In the genomic region with DNA sequence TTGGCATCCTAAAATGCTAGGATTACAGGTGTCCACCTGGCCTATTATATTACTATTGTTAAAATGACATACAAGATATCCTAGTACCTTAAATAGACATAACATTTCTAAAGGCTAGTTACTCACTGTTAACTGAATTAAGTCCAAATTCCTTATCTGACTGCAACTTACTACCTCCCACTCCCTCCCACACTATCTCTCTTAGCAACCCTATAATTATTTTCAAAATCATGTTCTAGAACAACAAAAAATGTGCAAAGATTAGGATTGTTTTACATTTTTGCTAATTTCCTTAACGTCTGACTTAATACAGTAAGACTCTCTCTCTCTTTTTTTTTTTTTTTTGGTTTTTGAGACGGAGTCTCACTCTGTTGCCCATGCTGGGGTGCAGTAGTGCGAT, we compare ENCODE assay signal across 28 cellular contexts.
"Had no signal": no experiment of that assay in that cellular context is flagged by ENCODE, and none has a peak within 500 bp of the region (broad histone marks: within the 10 kb centered on the region; RNA-seq: fewer than 3 reads in every experiment).

No MANE protein-coding gene starts in this region.

- H3K4me1 ChIP-seq: psoas muscle, uterus had no signal

- H3K36me3 ChIP-seq: left lung, lower lobe of right lung, neutrophil, ovary, sigmoid colon, transverse colon, uterus, WERI-Rb-1 had no signal

- H3K27me3 Mint-ChIP-seq: activated naive CD8-positive, alpha-beta T cell treated with anti-CD3 and anti-CD28 coated beads, Interleukin-2, amount 50 U/mL, for 24 hours; effector memory CD8-positive, alpha-beta T cell; naive thymus-derived CD8-positive, alpha-beta T cell had no signal

- DNase-seq: activated CD4-positive, alpha-beta T cell treated with anti-CD3 and anti-CD28 coated beads for 48 hours; activated CD4-positive, alpha-beta T cell treated with anti-CD3 and anti-CD28 coated beads, Interleukin-2, amount 50 U/mL, for 48 hours; activated CD8-positive, alpha-beta memory T cell treated with anti-CD3 and anti-CD28 coated beads, Interleukin-2, amount 50 U/mL, for 4 hours; activated gamma-delta T cell; activated naive CD4-positive, alpha-beta T cell treated with anti-CD3 and anti-CD28 coated beads, Interleukin-2, amount 10 ng/mL, durations not matched to agents 7 days and 5 days; activated naive CD8-positive, alpha-beta T cell treated with anti-CD3 and anti-CD28 coated beads, Interleukin-2, amount 50 U/mL, for 24 hours; activated T-cell treated with anti-CD3 and anti-CD28 coated beads, Interleukin-2, amount 50 U/mL, for 1 hour; cerebellar nuclear complex; effector memory CD8-positive, alpha-beta T cell; foreskin melanocyte; heart right ventricle; kidney glomerular epithelial cell; left lung; lower lobe of right lung; mesenchymal stem cell; naive thymus-derived CD8-positive, alpha-beta T cell; ovary; psoas muscle; sigmoid colon; stimulated activated CD4-positive, alpha-beta T cell treated with anti-CD3 and anti-CD28 coated beads, Interleukin-2, amount 100 ng/mL, for 24 hours; stimulated activated naive CD4-positive, alpha-beta T cell; transverse colon; uterus; WERI-Rb-1 had no signal

- H3K27me3 ChIP-seq: heart right ventricle, left lung, ovary, sigmoid colon, transverse colon, uterus had no signal

- H3K9me3 ChIP-seq: left lung, lower lobe of right lung, neutrophil, ovary, psoas muscle, sigmoid colon, transverse colon, uterus had no signal

- H3K27ac ChIP-seq: coronary artery, heart right ventricle, left lung, lower lobe of right lung, neutrophil, ovary, psoas muscle, sigmoid colon, transverse colon, uterus, WERI-Rb-1 had no signal

- H3K4me3 Mint-ChIP-seq: activated naive CD4-positive, alpha-beta T cell treated with anti-CD3 and anti-CD28 coated beads, Interleukin-2, amount 10 ng/mL, durations not matched to agents 7 days and 5 days; activated naive CD8-positive, alpha-beta T cell treated with anti-CD3 and anti-CD28 coated beads, Interleukin-2, amount 50 U/mL, for 24 hours; effector memory CD8-positive, alpha-beta T cell had no signal

- H3K27ac Mint-ChIP-seq: activated naive CD4-positive, alpha-beta T cell treated with anti-CD3 and anti-CD28 coated beads, Interleukin-2, amount 10 ng/mL, durations not matched to agents 7 days and 5 days; activated naive CD8-positive, alpha-beta T cell treated with anti-CD3 and anti-CD28 coated beads, Interleukin-2, amount 50 U/mL, for 24 hours; effector memory CD8-positive, alpha-beta T cell had no signal

- ATAC-seq: activated CD4-positive, CD25-positive, alpha-beta regulatory T cell treated with anti-CD3 and anti-CD28 coated beads, Interleukin-2, amount 50 U/mL, for 24 hours; activated naive CD8-positive, alpha-beta T cell treated with anti-CD3 and anti-CD28 coated beads, Interleukin-2, amount 50 U/mL, for 24 hours; effector memory CD8-positive, alpha-beta T cell; heart right ventricle; left lung; lower lobe of right lung; naive thymus-derived CD8-positive, alpha-beta T cell; psoas muscle had no signal

- H3K4me3 ChIP-seq: coronary artery, heart right ventricle, left lung, lower lobe of right lung, ovary, psoas muscle, sigmoid colon, smooth muscle cell, transverse colon, uterus had no signal

- H3K9me3 Mint-ChIP-seq: activated naive CD8-positive, alpha-beta T cell treated with anti-CD3 and anti-CD28 coated beads, Interleukin-2, amount 50 U/mL, for 24 hours; effector memory CD8-positive, alpha-beta T cell had no signal
